In the genomic region with DNA sequence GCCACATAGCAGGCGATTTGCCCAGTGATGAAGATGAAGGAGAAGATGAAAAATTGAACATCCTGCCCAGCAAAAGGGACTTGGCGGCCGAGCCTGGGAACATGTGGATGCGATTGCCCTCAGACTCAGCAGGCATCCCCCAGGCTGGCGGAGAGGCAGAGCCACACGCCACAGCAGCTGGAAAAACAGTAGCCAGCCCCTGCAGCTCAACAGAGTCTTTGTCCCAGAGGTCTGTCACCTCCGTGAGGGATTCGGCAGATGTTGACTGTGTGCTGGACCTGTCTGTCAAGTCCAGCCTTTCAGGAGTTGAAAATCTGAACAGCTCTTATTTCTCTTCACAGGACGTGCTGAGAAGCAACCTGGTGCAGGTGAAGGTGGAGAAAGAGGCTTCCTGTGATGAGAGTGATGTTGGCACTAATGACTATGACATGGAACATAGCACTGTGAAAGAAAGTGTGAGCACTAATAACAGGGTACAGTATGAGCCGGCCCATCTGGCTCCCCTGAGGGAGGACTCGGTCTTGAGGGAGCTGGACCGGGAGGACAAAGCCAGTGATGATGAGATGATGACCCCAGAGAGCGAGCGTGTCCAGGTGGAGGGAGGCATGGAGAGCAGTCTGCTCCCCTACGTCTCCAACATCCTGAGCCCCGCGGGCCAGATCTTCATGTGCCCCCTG, we compare ENCODE assay signal across 22 cellular contexts. TPM values are rescaled to one million over a fixed set of nuclear protein-coding genes. Genes with fewer than 3 reads are reported as not detected.
A peak's percentile ranks its signal among the peaks of the same experiment; 100 is the strongest.
DNase-seq lines count a peak whose midpoint lies in the region; ATAC-seq lines count a peak whose summit lies in the region.
"Had no signal": no experiment of that assay in that cellular context is flagged by ENCODE, and none has a peak within 500 bp of the region (broad histone marks: within the 10 kb centered on the region; RNA-seq: fewer than 3 reads in every experiment).

No MANE protein-coding gene starts in this region.

- no peak overlapping the region for H2AK5ac ChIP-seq in mesendoderm (ENCODE audit: low read length)

- no peak overlapping the region for H3K27ac Mint-ChIP-seq in activated naive CD8-positive, alpha-beta T cell treated with anti-CD3 and anti-CD28 coated beads, Interleukin-2, amount 50 U/mL, for 24 hours
- no peak overlapping the region for H3K27ac Mint-ChIP-seq in stimulated activated effector memory CD8-positive, alpha-beta T cell treated with anti-CD3 and anti-CD28 coated beads, Interleukin-12 subunit alpha, Interleukin-12 subunit beta, amount 100 ng/mL, for 72 hours
- H3K27ac Mint-ChIP-seq: activated B cell treated with CpG ODN at 0.5 μM for 24 hours; activated T-helper 2 cell treated with anti-CD3 and anti-CD28 coated beads, Interferon-gamma antibody, Interleukin-2, Interleukin-4, amounts not matched to agents 10 μg/mL and 5 μg/mL and 100 μg/mL, durations not matched to agents 14 hours and 24 hours and 36 hours; immature natural killer cell; T-helper 17 cell had no signal

- H4K5ac ChIP-seq in mesendoderm (ENCODE audit: low read length), result no peak overlapping the region

- H3K9ac ChIP-seq in mesendoderm (ENCODE audit: low read length) (no peak overlapping the region), GM23248 (no peak overlapping the region)
- H3K9ac ChIP-seq: BLaER1 had no signal

- H3K27me3 ChIP-seq in mesendoderm (ENCODE audit: insufficient read depth, low read length, poor library complexity), result no peaks in the 10 kb centered on the region
- no peaks in the 10 kb centered on the region for H3K27me3 ChIP-seq in GM23248 (replicated peaks; ENCODE audit: insufficient read depth)
- H3K27me3 ChIP-seq: BLaER1, tibial artery had no signal

- H2BK120ac ChIP-seq in mesendoderm (ENCODE audit: low read depth, low read length), result no peak overlapping the region

- no peak overlapping the region for H2AFZ ChIP-seq in GM23248

- H3K9me3 ChIP-seq in GM23248 (ENCODE audit: low read depth), result no peaks in the 10 kb centered on the region
- H3K9me3 ChIP-seq: BLaER1, psoas muscle, tibial artery had no signal

- DNase-seq in NCI-H446 (lab: John Stamatoyannopoulos, UW), result peak; percentile 62
- DNase-seq in NCI-H446 treated with DMSO at 0.1 percent for 48 hours (lab: John Stamatoyannopoulos, UW), result no peak
- no peak for DNase-seq in activated naive CD8-positive, alpha-beta T cell treated with anti-CD3 and anti-CD28 coated beads, Interleukin-2, amount 50 U/mL, for 24 hours
- peak; percentile 77 for DNase-seq in mesendoderm
- DNase-seq in stimulated activated effector memory CD8-positive, alpha-beta T cell treated with anti-CD3 and anti-CD28 coated beads, Interleukin-12 subunit alpha, Interleukin-12 subunit beta, amount 100 ng/mL, for 72 hours (ENCODE audit: low spot score in 2 of 2), result no peak
- no peak for DNase-seq in GM23248
- DNase-seq in DMS79 (lab: John Stamatoyannopoulos, UW), result no peak
- DNase-seq in D341Med (ENCODE audit: low spot score), result no peak
- DNase-seq: 8988T; activated B cell treated with CpG ODN at 0.5 μM for 24 hours; GOT3; immature natural killer cell; IMR-90; NCI-H1694; NCI-H2227 treated with DMSO at 0.1 percent for 48 hours; psoas muscle; stimulated activated CD8-positive, alpha-beta memory T cell treated with anti-CD3 and anti-CD28 coated beads, Interleukin-4, amount 100 ng/mL, for 48 hours; T-helper 17 cell; tibial artery had no signal

- no peak overlapping the region for H3K18ac ChIP-seq in mesendoderm (ENCODE audit: low read length)

- H3K9me2 ChIP-seq in GM23248 (ENCODE audit: insufficient read depth), result no peaks in the 10 kb centered on the region

- no peak overlapping the region for H2BK15ac ChIP-seq in mesendoderm (replicated peaks; ENCODE audit: low read depth)

- in situ Hi-C loops in GM23248 (cut with MboI), result no loop called here

- H3K4me3 ChIP-seq in mesendoderm (ENCODE audit: low read length), result no peak overlapping the region
- H3K4me3 ChIP-seq in GM23248, result no peak overlapping the region
- H3K4me3 ChIP-seq: BLaER1, psoas muscle, tibial artery had no signal

- WGBS in mesendoderm (ENCODE audit: extremely low coverage, insufficient coverage, low lambda C conversion rate), result no CpG with 5 or more reads among the region's 17 CpGs
- WGBS in GM23248 (ENCODE audit: low coverage in 1 of 2, low lambda C conversion rate in 2 of 2, missing lambda C conversion rate in 2 of 2), 2 experiments, result 94 to 98% methylated on average over 17 of the region's 17 CpGs

- ATAC-seq in activated naive CD8-positive, alpha-beta T cell treated with anti-CD3 and anti-CD28 coated beads, Interleukin-2, amount 50 U/mL, for 24 hours, result peak; percentile 31
- ATAC-seq in stimulated activated effector memory CD8-positive, alpha-beta T cell treated with anti-CD3 and anti-CD28 coated beads, Interleukin-12 subunit alpha, Interleukin-12 subunit beta, amount 100 ng/mL, for 72 hours, result peak; percentile 40
- ATAC-seq: psoas muscle, Right ventricle myocardium inferior, T-helper 17 cell had no signal

- H2BK5ac ChIP-seq in mesendoderm (ENCODE audit: low read length), result no peak overlapping the region

- peaks cover 14% of the 10 kb centered on the region for H3K79me1 ChIP-seq in mesendoderm (ENCODE audit: low read length)

- H3K4me1 ChIP-seq in mesendoderm (ENCODE audit: control insufficient read depth, low read depth, low read length), result peaks cover 4% of the 10 kb centered on the region
- peaks cover 16% of the 10 kb centered on the region for H3K4me1 ChIP-seq in GM23248 (ENCODE audit: insufficient read depth)

- H3K4me2 ChIP-seq in mesendoderm (ENCODE audit: low read length) (no peak overlapping the region), GM23248 (ENCODE audit: unreplicated experiment) (no peak overlapping the region)
- H3K4me2 ChIP-seq: BLaER1 had no signal

- peaks cover 4% of the 10 kb centered on the region; the same call in 1 of the 2 replicates for H4K20me1 ChIP-seq in GM23248 (ENCODE audit: insufficient read depth)

- H3K27me3 Mint-ChIP-seq in activated naive CD8-positive, alpha-beta T cell treated with anti-CD3 and anti-CD28 coated beads, Interleukin-2, amount 50 U/mL, for 24 hours, result no peaks in the 10 kb centered on the region
- H3K27me3 Mint-ChIP-seq: activated B cell treated with CpG ODN at 0.5 μM for 24 hours, T-helper 17 cell had no signal

- H3K4ac ChIP-seq in mesendoderm (ENCODE audit: low read depth, low read length), result no peak overlapping the region

- no peak overlapping the region for H3K27ac ChIP-seq in mesendoderm (ENCODE audit: low read depth, low read length)
- no peak overlapping the region for H3K27ac ChIP-seq in GM23248
- H3K27ac ChIP-seq: BLaER1, psoas muscle had no signal

- peaks cover 21% of the 10 kb centered on the region for H3K4me1 Mint-ChIP-seq in activated naive CD8-positive, alpha-beta T cell treated with anti-CD3 and anti-CD28 coated beads, Interleukin-2, amount 50 U/mL, for 24 hours
- H3K4me1 Mint-ChIP-seq in stimulated activated effector memory CD8-positive, alpha-beta T cell treated with anti-CD3 and anti-CD28 coated beads, Interleukin-12 subunit alpha, Interleukin-12 subunit beta, amount 100 ng/mL, for 72 hours, result peaks cover 19% of the 10 kb centered on the region

- H3K9me3 Mint-ChIP-seq in activated naive CD8-positive, alpha-beta T cell treated with anti-CD3 and anti-CD28 coated beads, Interleukin-2, amount 50 U/mL, for 24 hours, result no peaks in the 10 kb centered on the region
- no peaks in the 10 kb centered on the region for H3K9me3 Mint-ChIP-seq in stimulated activated effector memory CD8-positive, alpha-beta T cell treated with anti-CD3 and anti-CD28 coated beads, Interleukin-12 subunit alpha, Interleukin-12 subunit beta, amount 100 ng/mL, for 72 hours
- H3K9me3 Mint-ChIP-seq: activated B cell treated with CpG ODN at 0.5 μM for 24 hours; activated T-helper 2 cell treated with anti-CD3 and anti-CD28 coated beads, Interferon-gamma antibody, Interleukin-2, Interleukin-4, amounts not matched to agents 10 μg/mL and 5 μg/mL and 100 μg/mL, durations not matched to agents 14 hours and 24 hours and 36 hours; immature natural killer cell had no signal

- H3K36me3 ChIP-seq in mesendoderm (ENCODE audit: control insufficient read depth, insufficient read depth, low read length) (peaks cover 5% of the 10 kb centered on the region), GM23248 (ENCODE audit: low read depth) (0 out of 2 replicates have a peak, but pooled peaks cover 3% of the 10 kb centered on the region)

- H3K79me2 ChIP-seq in mesendoderm (ENCODE audit: control insufficient read depth, insufficient read depth, low read length) (peaks cover 31% of the 10 kb centered on the region), GM23248 (ENCODE audit: insufficient read depth) (peaks cover 50% of the 10 kb centered on the region)

- H3K56ac ChIP-seq in mesendoderm (ENCODE audit: low read length), result no peak overlapping the region

- H3K4me3 Mint-ChIP-seq in activated naive CD8-positive, alpha-beta T cell treated with anti-CD3 and anti-CD28 coated beads, Interleukin-2, amount 50 U/mL, for 24 hours, result no peak overlapping the region
- no peak overlapping the region for H3K4me3 Mint-ChIP-seq in stimulated activated effector memory CD8-positive, alpha-beta T cell treated with anti-CD3 and anti-CD28 coated beads, Interleukin-12 subunit alpha, Interleukin-12 subunit beta, amount 100 ng/mL, for 72 hours
- H3K4me3 Mint-ChIP-seq: activated B cell treated with CpG ODN at 0.5 μM for 24 hours, immature natural killer cell, T-helper 17 cell had no signal

- H3F3A ChIP-seq in GM23248 (ENCODE audit: insufficient read depth), result peaks cover 9% of the 10 kb centered on the region; the same call in 1 of the 2 replicates

- H3K23ac ChIP-seq in mesendoderm (ENCODE audit: low read length), result no peak overlapping the region

- H4K8ac ChIP-seq in mesendoderm (ENCODE audit: low read depth, low read length), result no peak overlapping the region

- H3K36me3 Mint-ChIP-seq in activated naive CD8-positive, alpha-beta T cell treated with anti-CD3 and anti-CD28 coated beads, Interleukin-2, amount 50 U/mL, for 24 hours (ENCODE audit: low read depth), result no peaks in the 10 kb centered on the region
- H3K36me3 Mint-ChIP-seq in stimulated activated effector memory CD8-positive, alpha-beta T cell treated with anti-CD3 and anti-CD28 coated beads, Interleukin-12 subunit alpha, Interleukin-12 subunit beta, amount 100 ng/mL, for 72 hours, result peaks cover 7% of the 10 kb centered on the region

RNA-seq across cellular contexts. Expression of a gene that starts 3.3 kb away (rescaled TPM):
- polyA plus RNA-seq in mesendoderm (2013, experiment 1 of 2), result 5.9 TPM
- polyA plus RNA-seq in mesendoderm (2013, experiment 2 of 2), result 5.8 TPM
- total RNA-seq in GM23248 (2014; rRNA removed; shearing (Covaris generic)), result 9.2 and 10.0 TPM in 2 replicates
- 0.25 and 0.47 TPM in 2 replicates for polyA plus RNA-seq in GM23248 (2016; fragmentation: Nextera tagmentation; extraction: Ambion mirVana)

Comparison
In these comparisons a context has a peak if more than half of its experiments do, and no peak if none do; other contexts are left out.
1. DNase-seq: peak in NCI-H446 (2 of 2) and mesendoderm (single experiment); none in NCI-H446 treated with DMSO at 0.1 percent for 48 hours (single experiment), activated naive CD8-positive, alpha-beta T cell treated with anti-CD3 and anti-CD28 coated beads, Interleukin-2, amount 50 U/mL, for 24 hours (single experiment), stimulated activated effector memory CD8-positive, alpha-beta T cell treated with anti-CD3 and anti-CD28 coated beads, Interleukin-12 subunit alpha, Interleukin-12 subunit beta, amount 100 ng/mL, for 72 hours (0 of 2), GM23248 (single experiment), DMS79 (single experiment) and D341Med (single experiment).